In genomic region chr10:1057106-1057657, GRCh38 we compare ENCODE assay signal across 8 cellular contexts. TPM values are rescaled to one million over a fixed set of nuclear protein-coding genes. Genes with fewer than 3 reads are reported as not detected.
DNase-seq lines count a peak whose midpoint lies in the region; ATAC-seq and TF ChIP-seq lines count a peak whose summit lies in the region.

No MANE protein-coding gene starts in this region.

- H3K4me1 ChIP-seq in A673 (ENCODE audit: insufficient read depth, low read length, poor library complexity, severe bottlenecking): peaks cover 22% of the 10 kb centered on the region
- H3K4me1 ChIP-seq in vagina: peaks cover 59% of the 10 kb centered on the region

- no peaks in the 10 kb centered on the region for H3K9me3 Mint-ChIP-seq in memory B cell

- H3K27ac ChIP-seq in A673 (ENCODE audit: low read depth, low read length, poor library complexity, severe bottlenecking) (peak overlapping the region; percentile 98), cingulate gyrus (ENCODE audit: low read depth, low read length) (peak overlapping the region; percentile 96), vagina (peak overlapping the region; percentile 98)

- intact Hi-C loops in A673 (cut with micrococcal nuclease; ENCODE audit: unreplicated experiment) (no loop called here), vagina (cut with DNase I) (loop anchor here (10.0 kb wide), 1 partner anchor 122 kb away; the partner anchor contains the start of gene LARP4B)

- DNase-seq in A673 (ENCODE audit: low spot score): no peak
- DNase-seq in NOMO-1 treated with DMSO at 0.1 percent for 48 hours (lab: John Stamatoyannopoulos, UW; ENCODE audit: unreplicated experiment): peak; percentile 81
- no peak for DNase-seq in memory B cell (ENCODE audit: low spot score in 2 of 2)
- no peak for DNase-seq in vagina (ENCODE audit: extremely low spot score in 2 of 2)

- CTCF ChIA-PET in A673 (lab: Charles Lee): no interaction called here

- H3K4me3 ChIP-seq in A673 (ENCODE audit: low read depth, low read length, poor library complexity, severe bottlenecking) (peak overlapping the region; percentile 99), vagina (peak overlapping the region; percentile 68 to 98)

- peak; percentile 25 for ATAC-seq in GM19351 (IDR thresholded peaks at IDR 0.05; ENCODE audit: unreplicated experiment)
- peak; percentile 21 for ATAC-seq in memory B cell (ENCODE audit: low read depth)
- no peak for ATAC-seq in GM18858 (IDR thresholded peaks at IDR 0.05; ENCODE audit: unreplicated experiment)
- ATAC-seq in HG02623 (IDR thresholded peaks at IDR 0.05; ENCODE audit: unreplicated experiment): no peak

- H3K9me3 ChIP-seq in A673 (ENCODE audit: low read depth, low read length, poor library complexity, severe bottlenecking) (no peaks in the 10 kb centered on the region), vagina (no peaks in the 10 kb centered on the region)

- H3K36me3 ChIP-seq in A673 (ENCODE audit: insufficient read depth, low read length, poor library complexity, severe bottlenecking): peaks cover 16% of the 10 kb centered on the region
- H3K36me3 ChIP-seq in vagina: peaks cover 0 to 6% of the 10 kb centered on the region in 2 donors

- H3K27me3 ChIP-seq in A673 (replicated peaks; ENCODE audit: insufficient read depth, low read depth, low read length, poor library complexity): no peaks in the 10 kb centered on the region
- no peaks in the 10 kb centered on the region for H3K27me3 ChIP-seq in vagina

- TF ChIP-seq POLR2A in vagina (IDR thresholded peaks at IDR 0.05): no peak

- no TSS peak for BruUV-seq in A673 (replicated peaks; lab: Mats Ljungman, UMichigan)

- no peak for TF ChIP-seq CTCF in A673 (conservative IDR thresholded peaks at IDR 0.05; ENCODE audit: low read depth, low read length)
- TF ChIP-seq CTCF in vagina (IDR thresholded peaks at IDR 0.05): no peak

- peaks cover 15% of the 10 kb centered on the region for H3K36me3 Mint-ChIP-seq in memory B cell

- peak overlapping the region; percentile 98 for H3K4me3 Mint-ChIP-seq in memory B cell

- no peaks in the 10 kb centered on the region for H3K27me3 Mint-ChIP-seq in memory B cell

- H3K27ac Mint-ChIP-seq in memory B cell: peak overlapping the region; percentile 89

- H3K4me1 Mint-ChIP-seq in memory B cell: peaks cover 44% of the 10 kb centered on the region

- POLR2A ChIA-PET in A673 (lab: Charles Lee; ENCODE audit: low non-redundant PET): no interaction called here

RNA-seq across cellular contexts. Expression of gene WDR37, which starts 1.0 kb away (rescaled TPM):
- total RNA-seq in A673 (2021) (12.6 and 15.5 TPM in 2 replicates), vagina (16.9 TPM)

RNA-seq across cellular contexts. Expression of gene IDI1, which starts 8.3 kb away (rescaled TPM):
- total RNA-seq in A673 (2021) (84.6 and 111 TPM in 2 replicates), vagina (50.3 TPM)

RNA-seq across cellular contexts. Expression of gene IDI2, which starts 31.5 kb away (rescaled TPM):
- total RNA-seq in A673 (2021) (not detected in 2 replicates), vagina (not detected)

Comparison
In these comparisons a context has a peak if more than half of its experiments do, and no peak if none do; other contexts are left out.
1. ATAC-seq: peak in GM19351 (single experiment) and memory B cell (single experiment); none in GM18858 (single experiment) and HG02623 (single experiment).
2. Peak in every context shown above with its lines, with median percentiles within 50 percentile points of each other: H3K27ac ChIP-seq.